18 cellular contexts compared by ENCODE assay signal in the genomic region with DNA sequence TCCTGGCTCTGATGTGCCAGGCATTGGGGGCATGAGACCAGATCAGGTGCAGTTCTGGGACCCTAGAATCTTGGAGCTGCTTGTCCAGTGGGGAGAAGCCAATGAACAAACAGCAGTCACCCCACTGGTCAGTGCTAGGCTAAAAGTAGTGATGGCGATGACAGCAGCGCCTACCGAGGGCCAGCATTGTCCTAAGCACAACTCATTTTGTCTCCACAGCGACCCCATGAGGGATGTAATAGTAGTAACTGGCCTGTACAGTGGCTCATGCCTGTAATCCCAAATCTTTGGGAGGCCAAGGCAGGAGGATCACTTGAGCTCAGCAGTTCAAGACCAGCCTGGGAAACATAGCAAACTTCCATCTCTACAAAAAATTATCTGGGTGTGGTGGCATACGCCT. TPM values are rescaled to one million over a fixed set of nuclear protein-coding genes. Genes with fewer than 3 reads are reported as not detected.
DNase-seq lines count a peak whose midpoint lies in the region; ATAC-seq and TF ChIP-seq lines count a peak whose summit lies in the region.
"Had no signal": no experiment of that assay in that cellular context is flagged by ENCODE, and none has a peak within 500 bp of the region (broad histone marks: within the 10 kb centered on the region; RNA-seq: fewer than 3 reads in every experiment).

No MANE protein-coding gene starts in this region.

- in situ Hi-C loops in GM13977 (cut with MboI; ENCODE audit: low pct_unique_long_range_greater_than_20kb, low sequenced_read_pairs, unreplicated experiment) = no loop called here

- peaks cover 34% of the 10 kb centered on the region for H3K4me1 Mint-ChIP-seq in T-helper 17 cell

- ATAC-seq in T-helper 17 cell (no peak), HG03460 (IDR thresholded peaks at IDR 0.05; ENCODE audit: unreplicated experiment) (no peak)
- ATAC-seq: stimulated activated naive CD8-positive, alpha-beta T cell treated with anti-CD3 and anti-CD28 coated beads, Interleukin-15, amount 100 ng/mL, for 72 hours; T-cell had no signal

- no peaks in the 10 kb centered on the region for H3K36me3 Mint-ChIP-seq in T-helper 17 cell (ENCODE audit: low read depth)

- H3K9me3 ChIP-seq in T-helper 17 cell (ENCODE audit: control insufficient read depth, low read length, poor library complexity, severe bottlenecking) = no peaks in the 10 kb centered on the region

- H3K4me3 ChIP-seq in AG10803 (ENCODE audit: low read length) (no peak overlapping the region), fibroblast of villous mesenchyme (ENCODE audit: low read depth, low read length) (no peak overlapping the region)

- peak overlapping the region; percentile 43 for H3K27ac Mint-ChIP-seq in T-helper 17 cell
- H3K27ac Mint-ChIP-seq: activated T-helper 1 cell treated with anti-CD3 and anti-CD28 coated beads, Interleukin-12 subunit alpha, Interleukin-12 subunit beta, Interleukin-2, Interleukin-4 antibody, amounts not matched to agents 30 ng/mL and 10 ng/mL and 1 ng/mL, durations not matched to agents 14 hours and 24 hours and 36 hours; B cell; T-cell had no signal

- H3K4me3 Mint-ChIP-seq in T-helper 17 cell = no peak overlapping the region
- H3K4me3 Mint-ChIP-seq: activated T-helper 1 cell treated with anti-CD3 and anti-CD28 coated beads, Interleukin-12 subunit alpha, Interleukin-12 subunit beta, Interleukin-2, Interleukin-4 antibody, amounts not matched to agents 30 ng/mL and 10 ng/mL and 1 ng/mL, durations not matched to agents 14 hours and 24 hours and 36 hours; B cell; stimulated activated naive CD8-positive, alpha-beta T cell treated with anti-CD3 and anti-CD28 coated beads, Interleukin-15, amount 100 ng/mL, for 72 hours; T-cell had no signal

- peak; percentile 38 for TF ChIP-seq CTCF in AG10803 (conservative IDR thresholded peaks at IDR 0.05; ENCODE audit: low read length)
- peak; percentile 7 for TF ChIP-seq CTCF in GM13977 (IDR thresholded peaks at IDR 0.05; ENCODE audit: extremely low read depth, insufficient read depth, missing control alignments)
- peak; percentile 22 for TF ChIP-seq CTCF in fibroblast of villous mesenchyme (IDR thresholded peaks at IDR 0.05; ENCODE audit: insufficient read depth, low read depth, low read length)

- DNase-seq in AG10803 (ENCODE audit: low read depth) (peak; percentile 28), GM13977 (ENCODE audit: low spot score) (no peak), T-helper 17 cell (no peak), fibroblast of villous mesenchyme (ENCODE audit: low read depth) (no peak), posterior vena cava (ENCODE audit: low spot score) (no peak), NCI-H1694 treated with DMSO at 0.1 percent for 48 hours (lab: John Stamatoyannopoulos, UW) (no peak), glomerular visceral epithelial cell (ENCODE audit: extremely low spot score) (no peak)
- DNase-seq: activated CD4-positive, alpha-beta T cell treated with anti-CD3 and anti-CD28 coated beads for 1 hour; midbrain; NCI-H2081; stimulated activated CD4-positive, alpha-beta T cell treated with anti-CD3 and anti-CD28 coated beads, Interleukin-4, amount 100 ng/mL, for 4 hours; stimulated activated naive CD8-positive, alpha-beta T cell treated with anti-CD3 and anti-CD28 coated beads, Interleukin-15, amount 100 ng/mL, for 72 hours; T-cell had no signal

- H3K27me3 Mint-ChIP-seq in T-helper 17 cell = no peaks in the 10 kb centered on the region
- H3K27me3 Mint-ChIP-seq: B cell; stimulated activated naive CD8-positive, alpha-beta T cell treated with anti-CD3 and anti-CD28 coated beads, Interleukin-15, amount 100 ng/mL, for 72 hours; T-cell had no signal

- intact Hi-C loops in posterior vena cava (cut with DNase I) = loop anchor here in 1 of 2 donors (10.0 kb wide), 1 partner anchor 77 kb away; no protein-coding TSS in a partner anchor

RNA-seq across cellular contexts. Expression of a gene that starts 6.2 kb away (rescaled TPM):
- total RNA-seq in T-helper 17 cell (10 to 100 TPM; 37.9 to 51.6 TPM), fibroblast of villous mesenchyme (17.1 and 21.6 TPM in 2 replicates), posterior vena cava (10 to 100 TPM; 10.2 to 11.9 TPM)

RNA-seq across cellular contexts. Expression of a gene that starts 6.5 kb away (rescaled TPM):
- total RNA-seq in T-helper 17 cell (10 to 100 TPM; 31.8 to 38.4 TPM), fibroblast of villous mesenchyme (29.0 and 45.8 TPM in 2 replicates), posterior vena cava (10 to 100 TPM; 23.2 to 28.3 TPM)

RNA-seq across cellular contexts. Expression of a gene that starts 42.0 kb away (rescaled TPM):
- total RNA-seq in T-helper 17 cell (10 to 100 TPM in 1 of 2 donors, 1 to 10 TPM in 1; 9.8 to 14.0 TPM), fibroblast of villous mesenchyme (13.2 and 14.2 TPM in 2 replicates), posterior vena cava (10 to 100 TPM in 1 of 2 donors, 1 to 10 TPM in 1; 9.6 to 19.3 TPM)

RNA-seq across cellular contexts. Expression of a gene that starts 56.3 kb away (rescaled TPM):
- not detected for total RNA-seq in T-helper 17 cell
- not detected in 2 replicates for total RNA-seq in fibroblast of villous mesenchyme
- not detected for total RNA-seq in posterior vena cava
- total RNA-seq: activated T-helper 1 cell treated with anti-CD3 and anti-CD28 coated beads, Interleukin-12 subunit alpha, Interleukin-12 subunit beta, Interleukin-2, Interleukin-4 antibody, amounts not matched to agents 30 ng/mL and 10 ng/mL and 1 ng/mL, durations not matched to agents 14 hours and 24 hours and 36 hours; B cell; G401; pulmonary artery endothelial cell; T-cell had no signal
